ENCODE assay signal across 21 cellular contexts in genomic region chr4:158630893-158631292, GRCh38. TPM values are rescaled to one million over a fixed set of nuclear protein-coding genes. Genes with fewer than 3 reads are reported as not detected.
DNase-seq lines count a peak whose midpoint lies in the region; ATAC-seq and TF ChIP-seq lines count a peak whose summit lies in the region.
"Had no signal": no experiment of that assay in that cellular context is flagged by ENCODE, and none has a peak within 500 bp of the region (broad histone marks: within the 10 kb centered on the region; RNA-seq: fewer than 3 reads in every experiment).

No MANE protein-coding gene starts in this region.

- H3K27ac ChIP-seq in gastrocnemius medialis = no peak overlapping the region
- H3K27ac ChIP-seq: foreskin keratinocyte, KMS-11, skin epidermis, upper lobe of right lung had no signal

- in situ Hi-C loops in gastrocnemius medialis (cut with MboI; ENCODE audit: low sequenced_read_pairs in 4 of 4) = loop anchor here in 2 of 4 donors (25.0 kb wide), 1 partner anchor 644 kb away; no protein-coding TSS in a partner anchor

- TF ChIP-seq CTCF in choroid plexus epithelial cell (conservative IDR thresholded peaks at IDR 0.05; ENCODE audit: low read depth, low read length) (no peak), gastrocnemius medialis (IDR thresholded peaks at IDR 0.05 in 4 of 5, conservative IDR thresholded peaks at IDR 0.05 in 1 of 5) (no peak)

- no peaks in the 10 kb centered on the region for H3K9me3 ChIP-seq in gastrocnemius medialis
- H3K9me3 ChIP-seq: HAP-1, upper lobe of right lung had no signal

- H3K27me3 ChIP-seq in gastrocnemius medialis = no peaks in the 10 kb centered on the region
- H3K27me3 ChIP-seq: upper lobe of right lung had no signal

- DNase-seq in EH (ENCODE audit: low read depth) (peak; percentile 70), NCI-H226 (peak; percentile 49), choroid plexus epithelial cell (ENCODE audit: low read depth) (peak; percentile 61), myocyte (ENCODE audit: low read depth) (peak; percentile 76), gastrocnemius medialis (no peak), medulla oblongata (ENCODE audit: extremely low spot score) (no peak)
- DNase-seq: activated effector memory CD4-positive, alpha-beta T cell treated with Interleukin-2 at 50 U/mL for 16 hours; AML-193; anterior cingulate cortex; foreskin keratinocyte; NCI-H1930; nucleus accumbens; RPMI8226; stimulated activated naive B cell treated with anti-CD40 and anti-IgM and Interleukin-4, amounts not matched to agents 10 μg/mL and 1 μg/mL and 100 μg/mL, for 72 hours; T-cell; upper lobe of right lung had no signal

- intact Hi-C loops in gastrocnemius medialis (cut with DNase I; ENCODE audit: low total_unique reads) = no loop called here

- no peak for ATAC-seq in HG03045 (IDR thresholded peaks at IDR 0.05; ENCODE audit: unreplicated experiment)
- ATAC-seq in gastrocnemius medialis = no peak
- ATAC-seq in GM19455 (IDR thresholded peaks at IDR 0.05; ENCODE audit: unreplicated experiment) = no peak
- ATAC-seq: foreskin keratinocyte; stimulated activated naive B cell treated with anti-CD40 and anti-IgM and Interleukin-4, amounts not matched to agents 10 μg/mL and 1 μg/mL and 100 μg/mL, for 72 hours; T-cell; upper lobe of right lung had no signal

- TF ChIP-seq POLR2A in gastrocnemius medialis (IDR thresholded peaks at IDR 0.05) = no peak

- H3K4me3 ChIP-seq in choroid plexus epithelial cell (ENCODE audit: low read depth, low read length) (no peak overlapping the region), gastrocnemius medialis (no peak overlapping the region)
- H3K4me3 ChIP-seq: HAP-1, skin epidermis, upper lobe of right lung had no signal

- H3K4me1 ChIP-seq in gastrocnemius medialis = peaks cover 0 to 9% of the 10 kb centered on the region in 2 donors
- H3K4me1 ChIP-seq: foreskin keratinocyte, HAP-1, upper lobe of right lung had no signal

- H3K36me3 ChIP-seq in gastrocnemius medialis = no peaks in the 10 kb centered on the region
- H3K36me3 ChIP-seq: HAP-1, upper lobe of right lung had no signal

RNA-seq across cellular contexts. Expression of gene C4orf46, which starts 40.8 kb away (rescaled TPM):
- total RNA-seq in myocyte = 33.7 and 34.2 TPM in 2 replicates
- polyA plus RNA-seq in myocyte (2012) = 8.1 TPM
- 1 to 10 TPM in 3 of 4 donors, under 1 TPM in 1; 0.51 to 2.1 (median 1.4) TPM for total RNA-seq in gastrocnemius medialis

RNA-seq across cellular contexts. Expression of gene ETFDH, which starts 41.2 kb away (rescaled TPM):
- 21.9 and 25.4 TPM in 2 replicates for total RNA-seq in myocyte
- 19.3 TPM for polyA plus RNA-seq in myocyte (2012)
- 10 to 100 TPM; 53.1 to 83.1 (median 62.0) TPM for total RNA-seq in gastrocnemius medialis

Comparison
In these comparisons a context has a peak if more than half of its experiments do, and no peak if none do; other contexts are left out.
1. DNase-seq: peak in EH (single experiment), NCI-H226 (single experiment), choroid plexus epithelial cell (single experiment) and myocyte (single experiment); none in gastrocnemius medialis (0 of 2) and medulla oblongata (single experiment).
2. RNA of gene C4orf46, which starts 40.8 kb away (total RNA-seq): 33.7 to 34.2 TPM in myocyte; 0.51 to 2.1 TPM in gastrocnemius medialis; every median in the first group is over 10 times any median in the second.